Comparison of ENCODE assay signal across 1 cellular context in genomic region chr14:23009939-23010718, GRCh38.
A peak's percentile ranks its signal among the peaks of the same experiment; 100 is the strongest.
TF ChIP-seq lines count a peak whose summit lies in the region.

A gene with protein sequence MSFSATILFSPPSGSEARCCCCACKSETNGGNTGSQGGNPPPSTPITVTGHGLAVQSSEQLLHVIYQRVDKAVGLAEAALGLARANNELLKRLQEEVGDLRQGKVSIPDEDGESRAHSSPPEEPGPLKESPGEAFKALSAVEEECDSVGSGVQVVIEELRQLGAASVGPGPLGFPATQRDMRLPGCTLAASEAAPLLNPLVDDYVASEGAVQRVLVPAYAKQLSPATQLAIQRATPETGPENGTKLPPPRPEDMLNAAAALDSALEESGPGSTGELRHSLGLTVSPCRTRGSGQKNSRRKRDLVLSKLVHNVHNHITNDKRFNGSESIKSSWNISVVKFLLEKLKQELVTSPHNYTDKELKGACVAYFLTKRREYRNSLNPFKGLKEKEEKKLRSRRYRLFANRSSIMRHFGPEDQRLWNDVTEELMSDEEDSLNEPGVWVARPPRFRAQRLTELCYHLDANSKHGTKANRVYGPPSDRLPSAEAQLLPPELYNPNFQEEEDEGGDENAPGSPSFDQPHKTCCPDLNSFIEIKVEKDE (minus strand): TSS chr14:23010143. CDS start chr14:22999023, 11,120 bp downstream.

TF ChIP-seq in HEK293, 187 proteins besides CTCF, POLR2A, EP300 and RAD21 (continued from another document and continues in another):
- TF ChIP-seq PRDM10 (tag by site-specific recombination; IDR thresholded peaks at IDR 0.05) (peak; percentile 96), KLF7 (tag by site-specific recombination; IDR thresholded peaks at IDR 0.05; ENCODE audit: borderline replicate concordance) (peak; percentile 43; the same call in 1 of the 2 replicates), ZNF549 (tag by site-specific recombination; IDR thresholded peaks at IDR 0.05) (no peak), SP7 (tag by site-specific recombination; IDR thresholded peaks at IDR 0.05) (peak; percentile 62), SCRT1 (tag by site-specific recombination; IDR thresholded peaks at IDR 0.05; ENCODE audit: borderline replicate concordance) (no peak), ZNF449 (tag by site-specific recombination; IDR thresholded peaks at IDR 0.05) (no peak), ZNF600 (tag by site-specific recombination; IDR thresholded peaks at IDR 0.05) (0 out of 2 replicates have a peak, but pooled peaks have one; percentile 47), ZNF2 (tag by site-specific recombination; IDR thresholded peaks at IDR 0.05) (no peak), ZNF664 (tag by site-specific recombination; IDR thresholded peaks at IDR 0.05) (peak; percentile 34; the same call in 1 of the 2 replicates), ZNF184 (tag by site-specific recombination; IDR thresholded peaks at IDR 0.05) (no peak), ZNF561 (tag by site-specific recombination; IDR thresholded peaks at IDR 0.05; ENCODE audit: borderline replicate concordance) (peak; percentile 41; the same call in 1 of the 2 replicates), KLF8 (tag by site-specific recombination; IDR thresholded peaks at IDR 0.05) (peak; percentile 34; the same call in 1 of the 2 replicates), RBAK (tag by site-specific recombination; IDR thresholded peaks at IDR 0.05) (no peak), SP2 (tag by site-specific recombination; IDR thresholded peaks at IDR 0.05) (peak; percentile 23; the same call in 1 of the 2 replicates), ZNF623 (tag by site-specific recombination; IDR thresholded peaks at IDR 0.05) (no peak), ZEB2 (tag by site-specific recombination; IDR thresholded peaks at IDR 0.05) (peak; percentile 90), ZNF292 (tag by site-specific recombination; IDR thresholded peaks at IDR 0.05; ENCODE audit: borderline replicate concordance, low read depth) (no peak), GLIS2 (tag by site-specific recombination; IDR thresholded peaks at IDR 0.05) (0 out of 2 replicates have a peak, but pooled peaks have one; percentile 46), ZNF16 (tag by site-specific recombination; IDR thresholded peaks at IDR 0.05; ENCODE audit: low read depth) (no peak), ZNF239 (tag by site-specific recombination; IDR thresholded peaks at IDR 0.05) (no peak), ZNF169 (tag by site-specific recombination; IDR thresholded peaks at IDR 0.05) (no peak), ZNF266 (tag by site-specific recombination; IDR thresholded peaks at IDR 0.05; ENCODE audit: low read depth) (no peak), GLI4 (tag by site-specific recombination; IDR thresholded peaks at IDR 0.05) (no peak), ZNF112 (tag by site-specific recombination; IDR thresholded peaks at IDR 0.05) (no peak), KLF17 (tag by site-specific recombination; IDR thresholded peaks at IDR 0.05) (peak; percentile 56; the same call in 1 of the 2 replicates), ZNF776 (tag by site-specific recombination; IDR thresholded peaks at IDR 0.05; ENCODE audit: borderline replicate concordance) (no peak), ZNF530 (tag by site-specific recombination; IDR thresholded peaks at IDR 0.05; ENCODE audit: low read depth) (no peak), ZNF426 (tag by site-specific recombination; IDR thresholded peaks at IDR 0.05) (no peak), KLF16 (tag by site-specific recombination; IDR thresholded peaks at IDR 0.05) (0 out of 2 replicates have a peak, but pooled peaks have one; percentile 25), ZBTB11 (tag by site-specific recombination; conservative IDR thresholded peaks at IDR 0.05; ENCODE audit: low read depth) (no peak), WT1 (tag by site-specific recombination; IDR thresholded peaks at IDR 0.05) (no peak), ZNF792 (tag by site-specific recombination; IDR thresholded peaks at IDR 0.05) (no peak), ZNF335 (tag by site-specific recombination; conservative IDR thresholded peaks at IDR 0.05) (peak; percentile 94), ZFP41 (tag by site-specific recombination; IDR thresholded peaks at IDR 0.05; ENCODE audit: borderline replicate concordance) (no peak), ZBTB8A (tag by site-specific recombination; IDR thresholded peaks at IDR 0.05) (peak; percentile 53; the same call in 1 of the 2 replicates)
- TF ChIP-seq, protein P1, sequence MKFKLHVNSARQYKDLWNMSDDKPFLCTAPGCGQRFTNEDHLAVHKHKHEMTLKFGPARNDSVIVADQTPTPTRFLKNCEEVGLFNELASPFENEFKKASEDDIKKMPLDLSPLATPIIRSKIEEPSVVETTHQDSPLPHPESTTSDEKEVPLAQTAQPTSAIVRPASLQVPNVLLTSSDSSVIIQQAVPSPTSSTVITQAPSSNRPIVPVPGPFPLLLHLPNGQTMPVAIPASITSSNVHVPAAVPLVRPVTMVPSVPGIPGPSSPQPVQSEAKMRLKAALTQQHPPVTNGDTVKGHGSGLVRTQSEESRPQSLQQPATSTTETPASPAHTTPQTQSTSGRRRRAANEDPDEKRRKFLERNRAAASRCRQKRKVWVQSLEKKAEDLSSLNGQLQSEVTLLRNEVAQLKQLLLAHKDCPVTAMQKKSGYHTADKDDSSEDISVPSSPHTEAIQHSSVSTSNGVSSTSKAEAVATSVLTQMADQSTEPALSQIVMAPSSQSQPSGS (tag by site-specific recombination; IDR thresholded peaks at IDR 0.05; ENCODE audit: low read depth): no peak
- TF ChIP-seq, protein P2, sequence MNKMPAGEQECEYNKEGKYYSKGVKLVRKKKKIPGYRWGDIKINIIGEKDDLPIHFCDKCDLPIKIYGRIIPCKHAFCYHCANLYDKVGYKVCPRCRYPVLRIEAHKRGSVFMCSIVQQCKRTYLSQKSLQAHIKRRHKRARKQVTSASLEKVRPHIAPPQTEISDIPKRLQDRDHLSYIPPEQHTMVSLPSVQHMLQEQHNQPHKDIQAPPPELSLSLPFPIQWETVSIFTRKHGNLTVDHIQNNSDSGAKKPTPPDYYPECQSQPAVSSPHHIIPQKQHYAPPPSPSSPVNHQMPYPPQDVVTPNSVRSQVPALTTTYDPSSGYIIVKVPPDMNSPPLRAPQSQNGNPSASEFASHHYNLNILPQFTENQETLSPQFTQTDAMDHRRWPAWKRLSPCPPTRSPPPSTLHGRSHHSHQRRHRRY (tag by site-specific recombination; IDR thresholded peaks at IDR 0.05): no peak
- TF ChIP-seq, protein P3, sequence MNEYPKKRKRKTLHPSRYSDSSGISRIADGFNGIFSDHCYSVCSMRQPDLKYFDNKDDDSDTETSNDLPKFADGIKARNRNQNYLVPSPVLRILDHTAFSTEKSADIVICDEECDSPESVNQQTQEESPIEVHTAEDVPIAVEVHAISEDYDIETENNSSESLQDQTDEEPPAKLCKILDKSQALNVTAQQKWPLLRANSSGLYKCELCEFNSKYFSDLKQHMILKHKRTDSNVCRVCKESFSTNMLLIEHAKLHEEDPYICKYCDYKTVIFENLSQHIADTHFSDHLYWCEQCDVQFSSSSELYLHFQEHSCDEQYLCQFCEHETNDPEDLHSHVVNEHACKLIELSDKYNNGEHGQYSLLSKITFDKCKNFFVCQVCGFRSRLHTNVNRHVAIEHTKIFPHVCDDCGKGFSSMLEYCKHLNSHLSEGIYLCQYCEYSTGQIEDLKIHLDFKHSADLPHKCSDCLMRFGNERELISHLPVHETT (tag by site-specific recombination; IDR thresholded peaks at IDR 0.05): no peak
- TF ChIP-seq, protein P4, sequence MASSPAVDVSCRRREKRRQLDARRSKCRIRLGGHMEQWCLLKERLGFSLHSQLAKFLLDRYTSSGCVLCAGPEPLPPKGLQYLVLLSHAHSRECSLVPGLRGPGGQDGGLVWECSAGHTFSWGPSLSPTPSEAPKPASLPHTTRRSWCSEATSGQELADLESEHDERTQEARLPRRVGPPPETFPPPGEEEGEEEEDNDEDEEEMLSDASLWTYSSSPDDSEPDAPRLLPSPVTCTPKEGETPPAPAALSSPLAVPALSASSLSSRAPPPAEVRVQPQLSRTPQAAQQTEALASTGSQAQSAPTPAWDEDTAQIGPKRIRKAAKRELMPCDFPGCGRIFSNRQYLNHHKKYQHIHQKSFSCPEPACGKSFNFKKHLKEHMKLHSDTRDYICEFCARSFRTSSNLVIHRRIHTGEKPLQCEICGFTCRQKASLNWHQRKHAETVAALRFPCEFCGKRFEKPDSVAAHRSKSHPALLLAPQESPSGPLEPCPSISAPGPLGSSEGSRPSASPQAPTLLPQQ (tag by site-specific recombination; IDR thresholded peaks at IDR 0.05): peak; percentile 23
- TF ChIP-seq, protein P5, sequence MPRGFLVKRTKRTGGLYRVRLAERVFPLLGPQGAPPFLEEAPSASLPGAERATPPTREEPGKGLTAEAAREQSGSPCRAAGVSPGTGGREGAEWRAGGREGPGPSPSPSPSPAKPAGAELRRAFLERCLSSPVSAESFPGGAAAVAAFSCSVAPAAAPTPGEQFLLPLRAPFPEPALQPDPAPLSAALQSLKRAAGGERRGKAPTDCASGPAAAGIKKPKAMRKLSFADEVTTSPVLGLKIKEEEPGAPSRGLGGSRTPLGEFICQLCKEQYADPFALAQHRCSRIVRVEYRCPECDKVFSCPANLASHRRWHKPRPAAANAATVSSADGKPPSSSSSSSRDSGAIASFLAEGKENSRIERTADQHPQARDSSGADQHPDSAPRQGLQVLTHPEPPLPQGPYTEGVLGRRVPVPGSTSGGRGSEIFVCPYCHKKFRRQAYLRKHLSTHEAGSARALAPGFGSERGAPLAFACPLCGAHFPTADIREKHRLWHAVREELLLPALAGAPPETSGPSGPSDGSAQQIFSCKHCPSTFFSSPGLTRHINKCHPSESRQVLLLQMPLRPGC (tag by site-specific recombination; IDR thresholded peaks at IDR 0.05): no peak
